9 cellular contexts compared by ENCODE assay signal in the genomic region with DNA sequence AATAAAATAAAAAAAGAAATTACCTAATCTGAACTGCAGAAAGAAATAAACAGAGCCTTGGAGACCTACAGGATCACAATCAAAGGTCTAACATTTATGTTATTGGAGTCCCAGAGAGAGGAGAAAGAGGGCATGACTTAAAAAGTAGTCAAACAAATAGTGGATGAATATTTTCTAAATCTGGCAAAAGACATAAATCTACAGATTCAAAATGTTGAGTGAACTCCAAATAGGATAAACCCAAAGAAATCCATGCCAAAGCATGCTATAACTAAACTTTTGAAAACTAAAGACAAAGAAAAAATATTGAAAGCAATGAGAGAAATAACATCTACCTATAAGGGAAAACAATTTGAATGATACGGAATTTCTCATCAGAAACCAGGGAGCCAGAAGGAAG.
"Had no signal": no experiment of that assay in that cellular context is flagged by ENCODE, and none has a peak within 500 bp of the region (broad histone marks: within the 10 kb centered on the region; RNA-seq: fewer than 3 reads in every experiment).

No MANE protein-coding gene starts in this region.

- H3K36me3 ChIP-seq: WERI-Rb-1 had no signal

- ATAC-seq: activated CD4-positive, alpha-beta T cell treated with anti-CD3 and anti-CD28 coated beads for 36 hours; activated CD4-positive, CD25-positive, alpha-beta regulatory T cell treated with anti-CD3 and anti-CD28 coated beads, Interleukin-2, amount 50 U/mL, for 24 hours; activated CD8-positive, alpha-beta memory T cell treated with anti-CD3 and anti-CD28 coated beads, Interleukin-2, amount 10 ng/mL, durations not matched to agents 7 days and 5 days; activated CD8-positive, alpha-beta T cell treated with anti-CD3 and anti-CD28 coated beads for 36 hours; activated CD8-positive, alpha-beta T cell treated with anti-CD3 and anti-CD28 coated beads, Interleukin-2, amount 10 ng/mL, durations not matched to agents 7 days and 5 days; T-helper 17 cell; WTC11 had no signal

- H3K27ac ChIP-seq: VCaP, WERI-Rb-1 had no signal
